3 cellular contexts compared by ENCODE assay signal in genomic region chr10:95441547-95441923, GRCh38.
TF ChIP-seq lines count a peak whose summit lies in the region.

No MANE protein-coding gene starts in this region.

TF ChIP-seq in liver, 16 proteins besides CTCF, POLR2A, EP300 and RAD21 (continued from another document):
- TF ChIP-seq ZBTB33 (IDR thresholded peaks at IDR 0.05) (no peak), FOXA1 (IDR thresholded peaks at IDR 0.05) (no peak), HNF4G (IDR thresholded peaks at IDR 0.05) (no peak), NR2F2 (IDR thresholded peaks at IDR 0.05) (no peak), JUND (IDR thresholded peaks at IDR 0.05) (no peak), YY1 (IDR thresholded peaks at IDR 0.05) (no peak), MAX (IDR thresholded peaks at IDR 0.05) (no peak), RXRA (IDR thresholded peaks at IDR 0.05) (no peak), HNF4A (conservative IDR thresholded peaks at IDR 0.05) (no peak), FOXA2 (IDR thresholded peaks at IDR 0.05) (no peak), REST (IDR thresholded peaks at IDR 0.05) (no peak), EGR1 (IDR thresholded peaks at IDR 0.05; ENCODE audit: low read depth in 2 of 2) (no peak), SP1 (IDR thresholded peaks at IDR 0.05) (no peak), GABPA (IDR thresholded peaks at IDR 0.05 in 1 of 2, conservative IDR thresholded peaks at IDR 0.05 in 1 of 2) (no peak)
TF ChIP-seq in liver: peak in this region for 0.

TF ChIP-seq in HepG2, 621 proteins besides CTCF, POLR2A, EP300 and RAD21 (continued from another document):
- no peak for TF ChIP-seq ATF6 (CRISPR knock-in tag; conservative IDR thresholded peaks at IDR 0.05)
- TF ChIP-seq SNAPC2 (CRISPR knock-in tag; IDR thresholded peaks at IDR 0.05): no peak
- no peak for TF ChIP-seq DMAP1 (CRISPR knock-in tag; IDR thresholded peaks at IDR 0.05)
TF ChIP-seq in HepG2: peak in this region for 0.

TF ChIP-seq in SK-N-SH, 30 proteins besides CTCF, POLR2A, EP300 and RAD21 (continued from another document):
- TF ChIP-seq USF1 (IDR thresholded peaks at IDR 0.05; ENCODE audit: borderline replicate concordance, low read depth) (no peak), RFX5 (IDR thresholded peaks at IDR 0.05; ENCODE audit: low read length) (no peak), IRF3 (IDR thresholded peaks at IDR 0.05; ENCODE audit: low read depth, low read length) (no peak), ELF1 (IDR thresholded peaks at IDR 0.05) (no peak)
TF ChIP-seq in SK-N-SH: peak in this region for 0.
